8 cellular contexts compared by ENCODE assay signal in genomic region chrY:12661974-12662670, GRCh38. TPM values are rescaled to one million over a fixed set of nuclear protein-coding genes. Genes with fewer than 3 reads are reported as not detected.
DNase-seq lines count a peak whose midpoint lies in the region; ATAC-seq lines count a peak whose summit lies in the region.

No MANE protein-coding gene starts in this region.

- intact Hi-C loops in posterior vena cava (cut with DNase I): no loop called here

- H3K4me1 Mint-ChIP-seq in natural killer cell treated with Interleukin-12 subunit alpha and Interleukin-12 subunit beta and Interleukin-15 and Interleukin-18, amount 100 ng/mL, for 72 hours (ENCODE audit: low read depth in 2 of 2): peaks cover 0 to 13% of the 10 kb centered on the region in 2 donors

- H3K9ac ChIP-seq in NT2/D1 (ENCODE audit: insufficient read length, low read depth): peak overlapping the region; percentile 86

- peak overlapping the region; percentile 99 for H3K4me3 Mint-ChIP-seq in natural killer cell treated with Interleukin-12 subunit alpha and Interleukin-12 subunit beta and Interleukin-15 and Interleukin-18, amount 100 ng/mL, for 72 hours

- H3K9me3 Mint-ChIP-seq in natural killer cell treated with Interleukin-12 subunit alpha and Interleukin-12 subunit beta and Interleukin-15 and Interleukin-18, amount 100 ng/mL, for 72 hours: no peaks in the 10 kb centered on the region

- peaks cover 3% of the 10 kb centered on the region for H3K36me3 ChIP-seq in NT2/D1 (ENCODE audit: insufficient read depth, insufficient read length, low read length)

- H3K9me3 ChIP-seq in NT2/D1 (ENCODE audit: insufficient read depth, low read length): no peaks in the 10 kb centered on the region

- peak overlapping the region; percentile 65 for H3K4me3 ChIP-seq in NT2/D1 (ENCODE audit: insufficient read length, low read depth)

- H3K27me3 ChIP-seq in NT2/D1 (ENCODE audit: insufficient read depth, insufficient read length): no peaks in the 10 kb centered on the region

- DNase-seq in NCI-H1092 treated with DMSO at 0.1 percent for 48 hours (lab: John Stamatoyannopoulos, UW): peak; percentile 14
- DNase-seq in NCI-H1092 (lab: John Stamatoyannopoulos, UW): no peak
- peak; percentile 38 for DNase-seq in NT2/D1 (ENCODE audit: low read depth, low spot score)
- DNase-seq in cerebellum (ENCODE audit: low spot score): peak; percentile 60
- DNase-seq in natural killer cell treated with Interleukin-12 subunit alpha and Interleukin-12 subunit beta and Interleukin-15 and Interleukin-18, amount 100 ng/mL, for 72 hours (ENCODE audit: low spot score): no peak
- no peak for DNase-seq in UCSD-AML1 (lab: John Stamatoyannopoulos, UW; ENCODE audit: unreplicated experiment)
- no peak for DNase-seq in posterior vena cava (ENCODE audit: low spot score)

- peak overlapping the region in 1 of 2 donors; percentile 91 for H3K27ac Mint-ChIP-seq in natural killer cell treated with Interleukin-12 subunit alpha and Interleukin-12 subunit beta and Interleukin-15 and Interleukin-18, amount 100 ng/mL, for 72 hours

- H3K36me3 Mint-ChIP-seq in natural killer cell treated with Interleukin-12 subunit alpha and Interleukin-12 subunit beta and Interleukin-15 and Interleukin-18, amount 100 ng/mL, for 72 hours: no peaks in the 10 kb centered on the region

- no peaks in the 10 kb centered on the region for H3K4me1 ChIP-seq in NT2/D1 (ENCODE audit: insufficient read depth, insufficient read length)

- peak in 1 of 2 donors; percentile 93 for ATAC-seq in natural killer cell treated with Interleukin-12 subunit alpha and Interleukin-12 subunit beta and Interleukin-15 and Interleukin-18, amount 100 ng/mL, for 72 hours
- no peak for ATAC-seq in GM18511 (IDR thresholded peaks at IDR 0.05; ENCODE audit: unreplicated experiment)

- no peaks in the 10 kb centered on the region for H3K27me3 Mint-ChIP-seq in natural killer cell treated with Interleukin-12 subunit alpha and Interleukin-12 subunit beta and Interleukin-15 and Interleukin-18, amount 100 ng/mL, for 72 hours

RNA-seq across cellular contexts. Expression of gene USP9Y, which starts 38.9 kb away (rescaled TPM):
- total RNA-seq in cerebellum: 0.27 TPM
- 10 to 100 TPM in 1 of 2 donors, not detected in 1; 16.1 TPM for total RNA-seq in natural killer cell treated with Interleukin-12 subunit alpha and Interleukin-12 subunit beta and Interleukin-15 and Interleukin-18, amount 100 ng/mL, for 72 hours
- total RNA-seq in posterior vena cava: not detected

Comparison
In these comparisons a context has a peak if more than half of its experiments do, and no peak if none do; other contexts are left out.
1. DNase-seq: peak in NCI-H1092 treated with DMSO at 0.1 percent for 48 hours (single experiment), NT2/D1 (single experiment) and cerebellum (single experiment); none in NCI-H1092 (single experiment), natural killer cell treated with Interleukin-12 subunit alpha and Interleukin-12 subunit beta and Interleukin-15 and Interleukin-18, amount 100 ng/mL, for 72 hours (single experiment), UCSD-AML1 (single experiment) and posterior vena cava (single experiment).